ENCODE assay signal across 14 cellular contexts in the genomic region with DNA sequence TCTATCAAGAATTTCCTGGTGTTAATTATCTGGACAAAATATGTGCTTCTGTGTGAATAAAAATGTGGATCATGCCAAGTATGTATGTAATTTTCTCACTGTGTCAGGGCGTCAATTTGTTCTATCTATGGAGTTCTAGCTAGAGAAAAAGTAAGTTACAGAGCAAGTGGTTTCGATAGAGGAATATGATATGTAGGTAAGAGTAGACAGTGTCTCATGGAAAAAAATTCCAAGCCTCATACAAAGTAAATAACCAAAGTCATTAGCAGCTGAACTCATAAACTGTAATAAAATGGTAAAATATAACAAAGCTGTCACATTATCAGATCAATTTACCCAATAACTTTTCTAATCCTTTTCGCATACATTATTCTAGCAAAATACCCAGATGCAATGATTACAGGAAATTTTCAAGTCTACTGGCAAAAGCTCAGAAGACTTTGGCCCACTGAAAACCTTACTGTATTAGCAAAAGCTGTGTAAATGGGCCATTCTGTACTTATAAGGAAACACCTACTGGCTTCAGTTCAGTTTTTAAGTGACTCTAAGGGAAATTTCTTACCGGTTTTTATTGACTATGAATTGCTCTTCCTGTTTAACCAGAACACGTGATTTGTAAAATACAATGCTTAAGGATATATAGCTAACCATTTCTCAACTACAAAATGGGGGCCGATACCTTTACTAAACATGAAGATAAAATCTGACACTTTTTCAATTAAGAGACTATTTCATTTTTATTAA.
"Had no signal": no experiment of that assay in that cellular context is flagged by ENCODE, and none has a peak within 500 bp of the region (broad histone marks: within the 10 kb centered on the region; RNA-seq: fewer than 3 reads in every experiment).

No MANE protein-coding gene starts in this region.

- FAIRE-seq: endometrium had no signal

- DNase-seq: cortex of kidney; effector memory CD4-positive, alpha-beta T cell; esophagus squamous epithelium; foreskin fibroblast; natural killer cell; ovary; stimulated activated CD4-positive, alpha-beta T cell treated with anti-CD3 and anti-CD28 coated beads, Interleukin-4, amount 100 ng/mL, for 1 hour; tibial artery; upper lobe of left lung; uterus had no signal

- ATAC-seq: gastroesophageal sphincter; natural killer cell; stimulated activated memory B cell treated with anti-CD40 and anti-IgM and Interleukin-4, amounts not matched to agents 10 μg/mL and 1 μg/mL and 100 μg/mL, for 72 hours had no signal

- H3K27ac ChIP-seq: esophagus squamous epithelium, gastroesophageal sphincter, ovary, right atrium auricular region, tibial artery, upper lobe of left lung, uterus had no signal

- H3K9me3 ChIP-seq: esophagus squamous epithelium, gastroesophageal sphincter, ovary, right atrium auricular region, tibial artery, upper lobe of left lung, uterus had no signal

- H3K36me3 ChIP-seq: esophagus squamous epithelium, gastroesophageal sphincter, ovary, right atrium auricular region, tibial artery, upper lobe of left lung, uterus had no signal

- H3K4me3 ChIP-seq: esophagus squamous epithelium, gastroesophageal sphincter, ovary, right atrium auricular region, tibial artery, upper lobe of left lung, uterus had no signal

- H3K27me3 ChIP-seq: esophagus squamous epithelium, gastroesophageal sphincter, ovary, right atrium auricular region, tibial artery, upper lobe of left lung, uterus had no signal

- H3K4me1 ChIP-seq: esophagus squamous epithelium, gastroesophageal sphincter, right atrium auricular region, tibial artery, upper lobe of left lung, uterus had no signal
